13 cellular contexts compared by ENCODE assay signal in genomic region chr10:72008096-72008933, GRCh38. TPM values are rescaled to one million over a fixed set of nuclear protein-coding genes. Genes with fewer than 3 reads are reported as not detected.
DNase-seq lines count a peak whose midpoint lies in the region; ATAC-seq and TF ChIP-seq lines count a peak whose summit lies in the region.
"Had no signal": no experiment of that assay in that cellular context is flagged by ENCODE, and none has a peak within 500 bp of the region (broad histone marks: within the 10 kb centered on the region; RNA-seq: fewer than 3 reads in every experiment).

No MANE protein-coding gene starts in this region.

- H3K36me3 Mint-ChIP-seq in stimulated activated naive B cell treated with anti-CD40 and anti-IgM and Interleukin-4, amounts not matched to agents 10 μg/mL and 1 μg/mL and 100 μg/mL, for 72 hours: no peaks in the 10 kb centered on the region

- H3K27ac Mint-ChIP-seq in stimulated activated naive B cell treated with anti-CD40 and anti-IgM and Interleukin-4, amounts not matched to agents 10 μg/mL and 1 μg/mL and 100 μg/mL, for 72 hours: no peak overlapping the region
- H3K27ac Mint-ChIP-seq: activated T-cell treated with anti-CD3 and anti-CD28 coated beads, Interleukin-2, amount 50 U/mL, for 24 hours; B cell had no signal

- peaks cover 32 to 80% (median 74%) of the 10 kb centered on the region in 10 experiments for H3K4me1 ChIP-seq in BLaER1 treated with 17β-estradiol and CSF1 and Interleukin-3, amounts not matched to agents 10 nM and 100 nM
- peaks cover 0 to 57% of the 10 kb centered on the region in 2 donors for H3K4me1 ChIP-seq in right atrium auricular region
- H3K4me1 ChIP-seq in gastrocnemius medialis: peaks cover 41 to 49% of the 10 kb centered on the region in 2 donors

- no peak for ATAC-seq in gastrocnemius medialis
- no peak for ATAC-seq in stimulated activated naive B cell treated with anti-CD40 and anti-IgM and Interleukin-4, amounts not matched to agents 10 μg/mL and 1 μg/mL and 100 μg/mL, for 72 hours (replicated peaks)
- ATAC-seq in GM18505 (IDR thresholded peaks at IDR 0.05; ENCODE audit: unreplicated experiment): no peak
- ATAC-seq: Panc1 had no signal

- H3K4me3 Mint-ChIP-seq in stimulated activated naive B cell treated with anti-CD40 and anti-IgM and Interleukin-4, amounts not matched to agents 10 μg/mL and 1 μg/mL and 100 μg/mL, for 72 hours: no peak overlapping the region
- H3K4me3 Mint-ChIP-seq: activated T-cell treated with anti-CD3 and anti-CD28 coated beads, Interleukin-2, amount 50 U/mL, for 24 hours; B cell had no signal

- peak overlapping the region in 9 of 11 experiments; percentile 49 to 81 (median 75); a peak in 15 of 22 replicates for H3K9ac ChIP-seq in BLaER1 treated with 17β-estradiol and CSF1 and Interleukin-3, amounts not matched to agents 10 nM and 100 nM

- TF ChIP-seq CTCF in right atrium auricular region (IDR thresholded peaks at IDR 0.05) (no peak), gastrocnemius medialis (IDR thresholded peaks at IDR 0.05 in 4 of 5, conservative IDR thresholded peaks at IDR 0.05 in 1 of 5) (no peak)

- no peak overlapping the region; a peak in 1 of 20 replicates for H3K4me3 ChIP-seq in BLaER1 treated with 17β-estradiol and CSF1 and Interleukin-3, amounts not matched to agents 10 nM and 100 nM
- H3K4me3 ChIP-seq in right atrium auricular region (no peak overlapping the region), gastrocnemius medialis (no peak overlapping the region)
- H3K4me3 ChIP-seq: body of pancreas had no signal

- TF ChIP-seq POLR2A in gastrocnemius medialis (IDR thresholded peaks at IDR 0.05) (no peak), GM18505 (IDR thresholded peaks at IDR 0.05; ENCODE audit: borderline replicate concordance, extremely low read depth, insufficient read depth, insufficient read length) (no peak)

- H3K9me3 ChIP-seq in BLaER1 treated with 17β-estradiol and CSF1 and Interleukin-3, amounts not matched to agents 10 nM and 100 nM (replicated peaks in 1 of 11): peaks cover 0 to 13% (median 10%) of the 10 kb centered on the region in 11 experiments; a peak in 16 of 22 replicates
- H3K9me3 ChIP-seq in right atrium auricular region (no peaks in the 10 kb centered on the region), gastrocnemius medialis (no peaks in the 10 kb centered on the region)
- H3K9me3 ChIP-seq: body of pancreas had no signal

- no peaks in the 10 kb centered on the region for H3K9me3 Mint-ChIP-seq in stimulated activated naive B cell treated with anti-CD40 and anti-IgM and Interleukin-4, amounts not matched to agents 10 μg/mL and 1 μg/mL and 100 μg/mL, for 72 hours
- H3K9me3 Mint-ChIP-seq: activated T-cell treated with anti-CD3 and anti-CD28 coated beads, Interleukin-2, amount 50 U/mL, for 24 hours had no signal

- peaks cover 0 to 13% (median 0%) of the 10 kb centered on the region in 11 experiments; a peak in 3 of 22 replicates for H3K36me3 ChIP-seq in BLaER1 treated with 17β-estradiol and CSF1 and Interleukin-3, amounts not matched to agents 10 nM and 100 nM
- H3K36me3 ChIP-seq in right atrium auricular region: peaks cover 33% of the 10 kb centered on the region
- H3K36me3 ChIP-seq in gastrocnemius medialis: peaks cover 0 to 28% of the 10 kb centered on the region in 2 donors

- H3K27me3 ChIP-seq in BLaER1 treated with 17β-estradiol and CSF1 and Interleukin-3, amounts not matched to agents 10 nM and 100 nM: no peaks in the 10 kb centered on the region
- H3K27me3 ChIP-seq in right atrium auricular region: no peaks in the 10 kb centered on the region
- H3K27me3 ChIP-seq in gastrocnemius medialis: no peaks in the 10 kb centered on the region
- H3K27me3 ChIP-seq: body of pancreas had no signal

- intact Hi-C loops in gastrocnemius medialis (cut with DNase I; ENCODE audit: low total_unique reads): no loop called here

- DNase-seq in right atrium auricular region (ENCODE audit: low spot score) (no peak), gastrocnemius medialis (no peak), D341Med (ENCODE audit: low spot score) (no peak)
- DNase-seq in stimulated activated naive B cell treated with anti-CD40 and anti-IgM and Interleukin-4, amounts not matched to agents 10 μg/mL and 1 μg/mL and 100 μg/mL, for 72 hours: no peak
- no peak for DNase-seq in stimulated activated CD4-positive, alpha-beta T cell treated with anti-CD3 and anti-CD28 coated beads, Interleukin-1b, Interleukin-23, amount 100 ng/mL, for 48 hours
- DNase-seq: activated T-cell treated with anti-CD3 and anti-CD28 coated beads, Interleukin-2, amount 50 U/mL, for 24 hours; body of pancreas; NCI-H2029 treated with DMSO at 0.1 percent for 48 hours had no signal

- peak overlapping the region; percentile 47 to 92 (median 86); a peak in 17 of 22 replicates for H3K4me2 ChIP-seq in BLaER1 treated with 17β-estradiol and CSF1 and Interleukin-3, amounts not matched to agents 10 nM and 100 nM

- no peaks in the 10 kb centered on the region for H4K20me1 ChIP-seq in BLaER1 treated with 17β-estradiol and CSF1 and Interleukin-3, amounts not matched to agents 10 nM and 100 nM

- peak overlapping the region in 9 of 11 experiments; percentile 62 to 92 (median 87); a peak in 18 of 22 replicates for H3K27ac ChIP-seq in BLaER1 treated with 17β-estradiol and CSF1 and Interleukin-3, amounts not matched to agents 10 nM and 100 nM
- H3K27ac ChIP-seq in angular gyrus (ENCODE audit: low read depth, low read length) (peak overlapping the region; percentile 98), right atrium auricular region (peak overlapping the region; percentile 81 to 95), gastrocnemius medialis (peak overlapping the region; percentile 86 to 92 (median 88))

- in situ Hi-C loops in gastrocnemius medialis (cut with MboI; ENCODE audit: low sequenced_read_pairs in 4 of 4): no loop called here

- H3K27me3 Mint-ChIP-seq in stimulated activated naive B cell treated with anti-CD40 and anti-IgM and Interleukin-4, amounts not matched to agents 10 μg/mL and 1 μg/mL and 100 μg/mL, for 72 hours: no peaks in the 10 kb centered on the region
- H3K27me3 Mint-ChIP-seq: activated T-cell treated with anti-CD3 and anti-CD28 coated beads, Interleukin-2, amount 50 U/mL, for 24 hours had no signal

- H3K4me1 Mint-ChIP-seq in stimulated activated naive B cell treated with anti-CD40 and anti-IgM and Interleukin-4, amounts not matched to agents 10 μg/mL and 1 μg/mL and 100 μg/mL, for 72 hours: peaks cover 3 to 12% of the 10 kb centered on the region in 2 donors

RNA-seq across cellular contexts. Expression of gene CHST3, which starts 44.1 kb away (rescaled TPM):
- total RNA-seq in right atrium auricular region (10 to 100 TPM; 21.3 to 45.4 TPM), gastrocnemius medialis (10 to 100 TPM; 11.5 to 31.6 (median 16.3) TPM)
- total RNA-seq: B cell had no signal
